18 cellular contexts compared by ENCODE assay signal in genomic region chr6:21033095-21033494, GRCh38.
DNase-seq lines count a peak whose midpoint lies in the region; ATAC-seq and TF ChIP-seq lines count a peak whose summit lies in the region.
"Had no signal": no experiment of that assay in that cellular context is flagged by ENCODE, and none has a peak within 500 bp of the region (broad histone marks: within the 10 kb centered on the region; RNA-seq: fewer than 3 reads in every experiment).

No MANE protein-coding gene starts in this region.

- no peaks in the 10 kb centered on the region for H3K27me3 ChIP-seq in ascending aorta
- H3K27me3 ChIP-seq: MG63, pancreas, SJCRH30, uterus had no signal

- H3K36me3 ChIP-seq in ascending aorta = no peaks in the 10 kb centered on the region
- H3K36me3 ChIP-seq: MG63, pancreas, SJCRH30, uterus had no signal

- DNase-seq in AG10803 (ENCODE audit: low read depth) (peak; percentile 22), ascending aorta (ENCODE audit: low spot score in 2 of 2) (no peak), fibroblast of the conjunctiva (ENCODE audit: low read depth) (peak; percentile 18), sciatic nerve (ENCODE audit: low spot score) (no peak), T-helper 1 cell (no peak), mesenteric fat pad (ENCODE audit: low spot score) (no peak), dermis blood vessel endothelial cell (no peak), NAMALWA (ENCODE audit: low spot score) (no peak)
- DNase-seq: activated CD4-positive, alpha-beta T cell treated with anti-CD3 and anti-CD28 coated beads for 1 hour; activated naive CD8-positive, alpha-beta T cell treated with anti-CD3 and anti-CD28 coated beads for 36 hours; DMS79; NCI-H1694; NCI-H748 treated with DMSO at 0.1 percent for 48 hours; SJCRH30 had no signal

- TF ChIP-seq CTCF in AG10803 (conservative IDR thresholded peaks at IDR 0.05; ENCODE audit: low read length) (no peak), ascending aorta (IDR thresholded peaks at IDR 0.05) (no peak)

- H3K9me3 ChIP-seq in ascending aorta = no peaks in the 10 kb centered on the region
- H3K9me3 ChIP-seq: MG63, pancreas, SJCRH30, uterus had no signal

- H3K4me3 ChIP-seq in AG10803 (ENCODE audit: low read length) = no peak overlapping the region
- H3K4me3 ChIP-seq in ascending aorta = no peak overlapping the region
- H3K4me3 ChIP-seq: pancreas, SJCRH30, uterus had no signal

- peak; percentile 25 for ATAC-seq in sciatic nerve

- intact Hi-C loops in ascending aorta (cut with DNase I) (loop anchor here (5.0 to 10.0 kb wide), 2 partner anchors 552 to 631 kb away; partner anchors contain the start of gene E2F3), sciatic nerve (cut with DNase I) (no loop called here)

- peak overlapping the region; percentile 4 to 20 for H3K27ac ChIP-seq in ascending aorta
- H3K27ac ChIP-seq: HL-60, pancreas, SJCRH30 had no signal

- no peaks in the 10 kb centered on the region for H3K4me1 ChIP-seq in ascending aorta
- H3K4me1 ChIP-seq: SJCRH30, uterus had no signal

Comparison
In these comparisons a context has a peak if more than half of its experiments do, and no peak if none do; other contexts are left out.
1. DNase-seq: peak in AG10803 (single experiment) and fibroblast of the conjunctiva (single experiment); none in ascending aorta (0 of 2), sciatic nerve (single experiment), T-helper 1 cell (0 of 5), mesenteric fat pad (single experiment), dermis blood vessel endothelial cell (single experiment) and NAMALWA (single experiment).